In genomic region chr9:88593537-88594185, GRCh38 we compare ENCODE assay signal across 8 cellular contexts. TPM values are rescaled to one million over a fixed set of nuclear protein-coding genes. Genes with fewer than 3 reads are reported as not detected.
DNase-seq lines count a peak whose midpoint lies in the region; TF ChIP-seq lines count a peak whose summit lies in the region.

No MANE protein-coding gene starts in this region.

- no peaks in the 10 kb centered on the region for H3K27me3 ChIP-seq in HAP-1 (ENCODE audit: low read depth)

- TF ChIP-seq CTCF in fibroblast of pulmonary artery (IDR thresholded peaks at IDR 0.05; ENCODE audit: low read length, missing control alignments): peak; percentile 73

- H3K4me3 ChIP-seq in HAP-1 (no peak overlapping the region), fibroblast of pulmonary artery (replicated peaks; ENCODE audit: low read depth, low read length) (no peak overlapping the region)

- H3K4me1 ChIP-seq in HAP-1: no peaks in the 10 kb centered on the region

- in situ Hi-C loops in HAP-1 (cut with MboI; ENCODE audit: low sequenced_read_pairs): loop anchor here (25.0 kb wide), 2 partner anchors 419 to 631 kb away; partner anchors contain the start of gene CDK20

- H3K9me3 ChIP-seq in HAP-1: no peaks in the 10 kb centered on the region

- no peaks in the 10 kb centered on the region for H3K36me3 ChIP-seq in HAP-1 (replicated peaks)

- DNase-seq in NCI-H524 (lab: John Stamatoyannopoulos, UW) (peak; percentile 25 to 32), NCI-H524 treated with DMSO at 0.1 percent for 48 hours (lab: John Stamatoyannopoulos, UW) (no peak), HAP-1 (ENCODE audit: low spot score in 2 of 2) (peak; percentile 24 to 52), NCI-H1092 treated with DMSO at 0.1 percent for 48 hours (lab: John Stamatoyannopoulos, UW) (peak; percentile 4), fibroblast of pulmonary artery (ENCODE audit: low read depth) (peak; percentile 81), renal cortical epithelial cell (ENCODE audit: low read depth) (peak; percentile 33)
- DNase-seq in activated CD8-positive, alpha-beta memory T cell treated with anti-CD3 and anti-CD28 coated beads, Interleukin-2, amount 50 U/mL, for 1 hour (ENCODE audit: extremely low read depth): peak; percentile 5
- no peak for DNase-seq in effector CD4-positive, alpha-beta T cell

RNA-seq across cellular contexts. Expression of gene NXNL2, which starts 58.7 kb away (rescaled TPM):
- total RNA-seq in renal cortical epithelial cell: 5.2 and 15.3 TPM in 2 replicates

Comparison
In these comparisons a context has a peak if more than half of its experiments do, and no peak if none do; other contexts are left out.
1. DNase-seq: peak in NCI-H524 (2 of 2), HAP-1 (2 of 2), NCI-H1092 treated with DMSO at 0.1 percent for 48 hours (single experiment), activated CD8-positive, alpha-beta memory T cell treated with anti-CD3 and anti-CD28 coated beads, Interleukin-2, amount 50 U/mL, for 1 hour (single experiment), fibroblast of pulmonary artery (single experiment) and renal cortical epithelial cell (single experiment); none in NCI-H524 treated with DMSO at 0.1 percent for 48 hours (single experiment) and effector CD4-positive, alpha-beta T cell (single experiment).